ENCODE assay signal across 9 cellular contexts in genomic region chr11:16337421-16338213, GRCh38.
"Had no signal": no experiment of that assay in that cellular context is flagged by ENCODE, and none has a peak within 500 bp of the region (broad histone marks: within the 10 kb centered on the region; RNA-seq: fewer than 3 reads in every experiment).

No MANE protein-coding gene starts in this region.

- ATAC-seq: activated CD4-positive, alpha-beta T cell treated with anti-CD3 and anti-CD28 coated beads for 36 hours; lower lobe of right lung; naive thymus-derived CD4-positive, alpha-beta T cell had no signal

- DNase-seq: activated CD4-positive, alpha-beta memory T cell treated with anti-CD3 and anti-CD28 coated beads, Interleukin-2, amount 10 ng/mL, durations not matched to agents 7 days and 5 days; activated CD4-positive, alpha-beta T cell treated with anti-CD3 and anti-CD28 coated beads for 36 hours; activated gamma-delta T cell; activated T-cell treated with anti-CD3 and anti-CD28 coated beads, Interleukin-2, amount 50 U/mL, for 48 hours; hippocampal formation; lower lobe of right lung; naive thymus-derived CD4-positive, alpha-beta T cell; retina; stomach had no signal
